ENCODE assay signal across 1 cellular context in genomic region chr1:205155665-205156377, GRCh38.
TF ChIP-seq lines count a peak whose summit lies in the region.

No MANE protein-coding gene starts in this region.

TF ChIP-seq in K562, 482 proteins besides CTCF, POLR2A, EP300 and RAD21:
- TF ChIP-seq, protein P1, sequence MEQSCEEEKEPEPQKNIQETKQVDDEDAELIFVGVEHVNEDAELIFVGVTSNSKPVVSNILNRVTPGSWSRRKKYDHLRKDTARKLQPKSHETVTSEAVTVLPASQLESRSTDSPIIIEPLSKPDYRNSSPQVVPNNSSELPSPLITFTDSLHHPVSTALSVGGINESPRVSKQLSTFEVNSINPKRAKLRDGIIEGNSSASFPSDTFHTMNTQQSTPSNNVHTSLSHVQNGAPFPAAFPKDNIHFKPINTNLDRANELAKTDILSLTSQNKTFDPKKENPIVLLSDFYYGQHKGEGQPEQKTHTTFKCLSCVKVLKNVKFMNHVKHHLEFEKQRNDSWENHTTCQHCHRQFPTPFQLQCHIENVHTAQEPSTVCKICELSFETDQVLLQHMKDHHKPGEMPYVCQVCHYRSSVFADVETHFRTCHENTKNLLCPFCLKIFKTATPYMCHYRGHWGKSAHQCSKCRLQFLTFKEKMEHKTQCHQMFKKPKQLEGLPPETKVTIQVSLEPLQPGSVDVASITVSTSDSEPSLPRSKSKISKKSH (CRISPR knock-in tag; IDR thresholded peaks at IDR 0.05), result peak; percentile 85; the same call in 1 of the 2 replicates
- peak; percentile 33; the same call in 1 of the 2 replicates for TF ChIP-seq GABPB1 (CRISPR knock-in tag; IDR thresholded peaks at IDR 0.05)
- TF ChIP-seq KAT7 (CRISPR knock-in tag; IDR thresholded peaks at IDR 0.05; ENCODE audit: borderline replicate concordance), result 0 out of 2 replicates have a peak, but pooled peaks have one; percentile 50
- TF ChIP-seq, protein P2, sequence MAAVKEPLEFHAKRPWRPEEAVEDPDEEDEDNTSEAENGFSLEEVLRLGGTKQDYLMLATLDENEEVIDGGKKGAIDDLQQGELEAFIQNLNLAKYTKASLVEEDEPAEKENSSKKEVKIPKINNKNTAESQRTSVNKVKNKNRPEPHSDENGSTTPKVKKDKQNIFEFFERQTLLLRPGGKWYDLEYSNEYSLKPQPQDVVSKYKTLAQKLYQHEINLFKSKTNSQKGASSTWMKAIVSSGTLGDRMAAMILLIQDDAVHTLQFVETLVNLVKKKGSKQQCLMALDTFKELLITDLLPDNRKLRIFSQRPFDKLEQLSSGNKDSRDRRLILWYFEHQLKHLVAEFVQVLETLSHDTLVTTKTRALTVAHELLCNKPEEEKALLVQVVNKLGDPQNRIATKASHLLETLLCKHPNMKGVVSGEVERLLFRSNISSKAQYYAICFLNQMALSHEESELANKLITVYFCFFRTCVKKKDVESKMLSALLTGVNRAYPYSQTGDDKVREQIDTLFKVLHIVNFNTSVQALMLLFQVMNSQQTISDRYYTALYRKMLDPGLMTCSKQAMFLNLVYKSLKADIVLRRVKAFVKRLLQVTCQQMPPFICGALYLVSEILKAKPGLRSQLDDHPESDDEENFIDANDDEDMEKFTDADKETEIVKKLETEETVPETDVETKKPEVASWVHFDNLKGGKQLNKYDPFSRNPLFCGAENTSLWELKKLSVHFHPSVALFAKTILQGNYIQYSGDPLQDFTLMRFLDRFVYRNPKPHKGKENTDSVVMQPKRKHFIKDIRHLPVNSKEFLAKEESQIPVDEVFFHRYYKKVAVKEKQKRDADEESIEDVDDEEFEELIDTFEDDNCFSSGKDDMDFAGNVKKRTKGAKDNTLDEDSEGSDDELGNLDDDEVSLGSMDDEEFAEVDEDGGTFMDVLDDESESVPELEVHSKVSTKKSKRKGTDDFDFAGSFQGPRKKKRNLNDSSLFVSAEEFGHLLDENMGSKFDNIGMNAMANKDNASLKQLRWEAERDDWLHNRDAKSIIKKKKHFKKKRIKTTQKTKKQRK (IDR thresholded peaks at IDR 0.05; ENCODE audit: borderline replicate concordance, low read depth, low read length), result peak; percentile 78
- TF ChIP-seq VEZF1 (CRISPR knock-in tag; IDR thresholded peaks at IDR 0.05), result peak; percentile 9; the same call in 1 of the 2 replicates
- peak; percentile 99 for TF ChIP-seq ZNF445 (CRISPR knock-in tag; IDR thresholded peaks at IDR 0.05; ENCODE audit: low read depth)
- TF ChIP-seq, protein P3, sequence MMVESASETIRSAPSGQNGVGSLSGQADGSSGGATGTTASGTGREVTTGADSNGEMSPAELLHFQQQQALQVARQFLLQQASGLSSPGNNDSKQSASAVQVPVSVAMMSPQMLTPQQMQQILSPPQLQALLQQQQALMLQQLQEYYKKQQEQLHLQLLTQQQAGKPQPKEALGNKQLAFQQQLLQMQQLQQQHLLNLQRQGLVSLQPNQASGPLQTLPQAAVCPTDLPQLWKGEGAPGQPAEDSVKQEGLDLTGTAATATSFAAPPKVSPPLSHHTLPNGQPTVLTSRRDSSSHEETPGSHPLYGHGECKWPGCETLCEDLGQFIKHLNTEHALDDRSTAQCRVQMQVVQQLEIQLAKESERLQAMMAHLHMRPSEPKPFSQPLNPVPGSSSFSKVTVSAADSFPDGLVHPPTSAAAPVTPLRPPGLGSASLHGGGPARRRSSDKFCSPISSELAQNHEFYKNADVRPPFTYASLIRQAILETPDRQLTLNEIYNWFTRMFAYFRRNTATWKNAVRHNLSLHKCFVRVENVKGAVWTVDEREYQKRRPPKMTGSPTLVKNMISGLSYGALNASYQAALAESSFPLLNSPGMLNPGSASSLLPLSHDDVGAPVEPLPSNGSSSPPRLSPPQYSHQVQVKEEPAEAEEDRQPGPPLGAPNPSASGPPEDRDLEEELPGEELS (CRISPR knock-in tag; IDR thresholded peaks at IDR 0.05; ENCODE audit: borderline replicate concordance), result 0 out of 2 replicates have a peak, but pooled peaks have one; percentile 14
- 0 out of 2 replicates have a peak, but pooled peaks have one; percentile 36 for TF ChIP-seq ZNF785 (CRISPR knock-in tag; IDR thresholded peaks at IDR 0.05)
- 0 out of 4 replicates have a peak, but pooled peaks of 1 of the 2 experiments have one; percentile 51 for TF ChIP-seq MAZ (CRISPR knock-in tag; conservative IDR thresholded peaks at IDR 0.05 in 1 of 2, IDR thresholded peaks at IDR 0.05 in 1 of 2)
- TF ChIP-seq CBX1 (IDR thresholded peaks at IDR 0.05; ENCODE audit: low read depth), result peak; percentile 97
- 0 out of 2 replicates have a peak, but pooled peaks have one; percentile 26 for TF ChIP-seq ZFP91 (CRISPR knock-in tag; IDR thresholded peaks at IDR 0.05)
- TF ChIP-seq MTA3 (IDR thresholded peaks at IDR 0.05; ENCODE audit: borderline replicate concordance), result peak; percentile 55; the same call in 1 of the 2 replicates
- peak; percentile 85 for TF ChIP-seq ZFP36 (IDR thresholded peaks at IDR 0.05; ENCODE audit: low read depth, low read length, partially characterized antibody)
- peak; percentile 99; the same call in 1 of the 2 replicates for TF ChIP-seq XRCC3 (IDR thresholded peaks at IDR 0.05)
- TF ChIP-seq, protein P4, sequence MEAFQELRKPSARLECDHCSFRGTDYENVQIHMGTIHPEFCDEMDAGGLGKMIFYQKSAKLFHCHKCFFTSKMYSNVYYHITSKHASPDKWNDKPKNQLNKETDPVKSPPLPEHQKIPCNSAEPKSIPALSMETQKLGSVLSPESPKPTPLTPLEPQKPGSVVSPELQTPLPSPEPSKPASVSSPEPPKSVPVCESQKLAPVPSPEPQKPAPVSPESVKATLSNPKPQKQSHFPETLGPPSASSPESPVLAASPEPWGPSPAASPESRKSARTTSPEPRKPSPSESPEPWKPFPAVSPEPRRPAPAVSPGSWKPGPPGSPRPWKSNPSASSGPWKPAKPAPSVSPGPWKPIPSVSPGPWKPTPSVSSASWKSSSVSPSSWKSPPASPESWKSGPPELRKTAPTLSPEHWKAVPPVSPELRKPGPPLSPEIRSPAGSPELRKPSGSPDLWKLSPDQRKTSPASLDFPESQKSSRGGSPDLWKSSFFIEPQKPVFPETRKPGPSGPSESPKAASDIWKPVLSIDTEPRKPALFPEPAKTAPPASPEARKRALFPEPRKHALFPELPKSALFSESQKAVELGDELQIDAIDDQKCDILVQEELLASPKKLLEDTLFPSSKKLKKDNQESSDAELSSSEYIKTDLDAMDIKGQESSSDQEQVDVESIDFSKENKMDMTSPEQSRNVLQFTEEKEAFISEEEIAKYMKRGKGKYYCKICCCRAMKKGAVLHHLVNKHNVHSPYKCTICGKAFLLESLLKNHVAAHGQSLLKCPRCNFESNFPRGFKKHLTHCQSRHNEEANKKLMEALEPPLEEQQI (IDR thresholded peaks at IDR 0.05), result peak; percentile 54; the same call in 1 of the 2 replicates
- peak; percentile 81 to 94 for TF ChIP-seq TRIM24 (IDR thresholded peaks at IDR 0.05)
- TF ChIP-seq ZEB2 (IDR thresholded peaks at IDR 0.05), result peak; percentile 86
- 0 out of 2 replicates have a peak, but pooled peaks have one; percentile 14 for TF ChIP-seq TFAP4 (CRISPR knock-in tag; IDR thresholded peaks at IDR 0.05; ENCODE audit: borderline replicate concordance)
- peak; percentile 78; the same call in 1 of the 2 replicates for TF ChIP-seq HLTF (IDR thresholded peaks at IDR 0.05)
- peak; percentile 99 for TF ChIP-seq TRIM28 (IDR thresholded peaks at IDR 0.05)
- peak; percentile 89 for TF ChIP-seq CBX5 (IDR thresholded peaks at IDR 0.05; ENCODE audit: borderline replicate concordance, low read depth)
- peak in 1 of 2 experiments; percentile 98; a peak in 2 of 3 replicates for TF ChIP-seq CBX3 (IDR thresholded peaks at IDR 0.05; ENCODE audit: borderline replicate concordance in 1 of 2, low read length in 2 of 2)
- TF ChIP-seq, protein P5, sequence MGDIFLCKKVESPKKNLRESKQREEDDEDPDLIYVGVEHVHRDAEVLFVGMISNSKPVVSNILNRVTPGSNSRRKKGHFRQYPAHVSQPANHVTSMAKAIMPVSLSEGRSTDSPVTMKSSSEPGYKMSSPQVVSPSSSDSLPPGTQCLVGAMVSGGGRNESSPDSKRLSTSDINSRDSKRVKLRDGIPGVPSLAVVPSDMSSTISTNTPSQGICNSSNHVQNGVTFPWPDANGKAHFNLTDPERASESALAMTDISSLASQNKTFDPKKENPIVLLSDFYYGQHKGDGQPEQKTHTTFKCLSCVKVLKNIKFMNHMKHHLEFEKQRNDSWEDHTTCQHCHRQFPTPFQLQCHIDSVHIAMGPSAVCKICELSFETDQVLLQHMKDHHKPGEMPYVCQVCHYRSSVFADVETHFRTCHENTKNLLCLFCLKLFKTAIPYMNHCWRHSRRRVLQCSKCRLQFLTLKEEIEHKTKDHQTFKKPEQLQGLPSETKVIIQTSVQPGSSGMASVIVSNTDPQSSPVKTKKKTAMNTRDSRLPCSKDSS (IDR thresholded peaks at IDR 0.05; ENCODE audit: low read depth, partially characterized antibody), result peak; percentile 99
